8 cellular contexts compared by ENCODE assay signal in the genomic region with DNA sequence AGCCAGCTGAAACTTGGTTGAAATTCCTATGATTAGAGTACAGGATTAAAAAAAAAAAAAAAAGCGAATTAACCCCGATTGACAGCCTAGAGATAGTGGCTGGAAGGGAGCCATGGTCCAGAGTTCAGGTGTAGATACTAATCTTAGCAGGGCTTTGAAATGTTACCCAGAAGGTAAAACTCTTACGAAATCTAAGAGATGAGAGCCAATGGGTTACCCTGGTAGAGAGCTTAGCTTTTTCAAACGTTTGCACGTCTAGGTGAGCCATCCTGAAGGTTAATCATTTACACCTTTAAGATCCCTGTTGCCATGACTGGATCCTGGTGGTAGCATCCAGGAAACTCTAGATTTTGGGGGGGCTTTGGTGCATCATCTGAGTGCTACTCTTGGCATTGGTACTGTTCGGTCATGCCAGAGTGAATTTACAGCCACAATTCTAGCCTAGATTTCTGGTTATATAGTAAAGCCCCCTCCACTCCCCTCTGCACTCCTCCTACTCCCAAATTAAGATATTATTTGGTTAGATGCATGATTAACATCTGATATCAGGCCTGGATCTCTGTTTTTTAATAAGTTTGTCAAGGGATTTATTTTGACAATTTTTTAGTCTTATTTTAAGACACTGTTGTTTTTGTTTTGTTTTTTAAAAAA. TPM values are rescaled to one million over a fixed set of nuclear protein-coding genes. Genes with fewer than 3 reads are reported as not detected.
DNase-seq lines count a peak whose midpoint lies in the region; ATAC-seq and TF ChIP-seq lines count a peak whose summit lies in the region.

No MANE protein-coding gene starts in this region.

- no peaks in the 10 kb centered on the region for H3K9me3 ChIP-seq in SK-N-MC (ENCODE audit: low read depth, low read length)

- no peaks in the 10 kb centered on the region for H3K36me3 ChIP-seq in SK-N-MC (ENCODE audit: insufficient read depth, low read length)

- H3K27ac ChIP-seq in SK-N-MC: no peak overlapping the region

- peak overlapping the region; percentile 81 for H3K4me3 ChIP-seq in GM12864 (ENCODE audit: low read depth, low read length)
- peak overlapping the region; percentile 86 for H3K4me3 ChIP-seq in SK-N-MC
- peak overlapping the region; percentile 75 for H3K4me3 ChIP-seq in fibroblast of villous mesenchyme (ENCODE audit: low read depth, low read length)
- peak overlapping the region; percentile 61 for H3K4me3 ChIP-seq in retinal pigment epithelial cell (ENCODE audit: low read length)

- DNase-seq in GM12864 (ENCODE audit: low read depth) (no peak), SK-N-MC (ENCODE audit: low read depth, low spot score) (no peak), fibroblast of villous mesenchyme (ENCODE audit: low read depth) (no peak), retinal pigment epithelial cell (ENCODE audit: low read depth) (no peak), pons (ENCODE audit: low spot score) (no peak), NCI-H2107 (lab: John Stamatoyannopoulos, UW) (no peak), NCI-H1105 (lab: John Stamatoyannopoulos, UW) (no peak)

- no peak overlapping the region for H3K9ac ChIP-seq in SK-N-MC (ENCODE audit: insufficient read length)

- TF ChIP-seq CTCF in GM12864 (IDR thresholded peaks at IDR 0.05; ENCODE audit: low read depth, low read length, missing control alignments): no peak
- no peak for TF ChIP-seq CTCF in fibroblast of villous mesenchyme (IDR thresholded peaks at IDR 0.05; ENCODE audit: insufficient read depth, low read depth, low read length)
- no peak for TF ChIP-seq CTCF in retinal pigment epithelial cell (conservative IDR thresholded peaks at IDR 0.05; ENCODE audit: low read depth, low read length)

- ATAC-seq in HG03460 (IDR thresholded peaks at IDR 0.05; ENCODE audit: unreplicated experiment): no peak

RNA-seq across cellular contexts. Expression of a gene that starts 1.2 kb away (rescaled TPM):
- total RNA-seq in fibroblast of villous mesenchyme: 7.7 and 19.0 TPM in 2 replicates

RNA-seq across cellular contexts. Expression of a gene that starts 33.5 kb away (rescaled TPM):
- 0.32 TPM in 1 of 2 replicates, not detected in the other for total RNA-seq in fibroblast of villous mesenchyme

RNA-seq across cellular contexts. Expression of a gene that starts 45.7 kb away (rescaled TPM):
- 22.5 and 31.9 TPM in 2 replicates for total RNA-seq in fibroblast of villous mesenchyme

RNA-seq across cellular contexts. Expression of a gene that starts 45.9 kb away (rescaled TPM):
- total RNA-seq in fibroblast of villous mesenchyme: 0.32 and 0.43 TPM in 2 replicates

RNA-seq across cellular contexts. Expression of a gene that starts 56.5 kb away (rescaled TPM):
- 0.43 and 0.64 TPM in 2 replicates for total RNA-seq in fibroblast of villous mesenchyme
